In genomic region chr1:37556712-37557196, GRCh38 we compare ENCODE assay signal across 7 cellular contexts. TPM values are rescaled to one million over a fixed set of nuclear protein-coding genes. Genes with fewer than 3 reads are reported as not detected.
A peak's percentile ranks its signal among the peaks of the same experiment; 100 is the strongest.
DNase-seq lines count a peak whose midpoint lies in the region; TF ChIP-seq lines count a peak whose summit lies in the region.

DNALI1 (plus strand) TSS chr1:37556940; CDS start chr1:37556995, 55 bp downstream.

- peak within 1 kb of the TSS in 3 of 5 donors; percentile 16 to 52 (median 44) for H3K27ac ChIP-seq in adrenal gland
- H3K27ac ChIP-seq in cardiac muscle cell = no peak within 1 kb of the TSS

- intact Hi-C loops in adrenal gland (cut with DNase I) = no loop called here

- H3K4me3 ChIP-seq in GM12865 (ENCODE audit: low read depth, low read length) = no peak within 1 kb of the TSS
- H3K4me3 ChIP-seq in adrenal gland = peak within 1 kb of the TSS in 3 of 4 donors; percentile 39 to 56 (median 53)
- H3K4me3 ChIP-seq in cardiac muscle cell = peak within 1 kb of the TSS; percentile 42

- H3K4me1 ChIP-seq in adrenal gland (replicated peaks in 1 of 2) (peaks cover 23 to 26% of the 10 kb centered on the region in 2 donors), cardiac muscle cell (ENCODE audit: low read depth) (peaks cover 10% of the 10 kb centered on the region)

- DNase-seq in GM12865 (ENCODE audit: low read depth) = peak; percentile 61
- DNase-seq in NCI-H2081 treated with DMSO at 0.1 percent for 48 hours (lab: John Stamatoyannopoulos, UW) = peak; percentile 68
- peak; percentile 90 to 97 (median 95) for DNase-seq in adrenal gland
- peak; percentile 95 to 96 for DNase-seq in cardiac muscle cell (ENCODE audit: low read depth in 1 of 2, low spot score in 1 of 2)
- peak in 55 of 56 donors; percentile 10 to 88 (median 69) for DNase-seq in nucleus accumbens (lab: John Stamatoyannopoulos, UW)
- DNase-seq in SIG-M5 treated with dmso at 0.1 percent for 504 hours (lab: John Stamatoyannopoulos, UW; ENCODE audit: unreplicated experiment) = no peak
- DNase-seq in AML-193 (lab: John Stamatoyannopoulos, UW) = no peak

- peak in 1 of 2 donors; percentile 39 for TF ChIP-seq POLR2A in adrenal gland (IDR thresholded peaks at IDR 0.05)

- TF ChIP-seq CTCF in GM12865 (IDR thresholded peaks at IDR 0.05; ENCODE audit: insufficient read depth, low read depth, low read length, missing control alignments) (no peak), adrenal gland (IDR thresholded peaks at IDR 0.05) (no peak), cardiac muscle cell (IDR thresholded peaks at IDR 0.05; ENCODE audit: low read depth, low read length) (no peak)

- no peaks in the 10 kb centered on the region for H3K9me3 ChIP-seq in adrenal gland (replicated peaks in 1 of 3)
- no peaks in the 10 kb centered on the region for H3K9me3 ChIP-seq in cardiac muscle cell (ENCODE audit: low read depth)

- peaks cover 0 to 8% of the 10 kb centered on the region in 2 donors for H3K36me3 ChIP-seq in adrenal gland (replicated peaks in 1 of 2)
- no peaks in the 10 kb centered on the region for H3K36me3 ChIP-seq in cardiac muscle cell

- H3K27me3 ChIP-seq in adrenal gland = no peaks in the 10 kb centered on the region
- no peaks in the 10 kb centered on the region for H3K27me3 ChIP-seq in cardiac muscle cell

- WGBS in adrenal gland, 4 donors = 8 to 18% (median 10%) methylated on average over 23 to 31 of the region's 31 CpGs

RNA-seq across cellular contexts. Expression of gene DNALI1, which starts in this region (rescaled TPM):
- 10 to 100 TPM in 4 of 8 donors, 1 to 10 TPM in 4; 6.1 to 21.0 (median 10.8) TPM for total RNA-seq in adrenal gland
- 10 to 100 TPM; 15.3 to 41.6 (median 37.9) TPM for polyA plus RNA-seq in adrenal gland
- total RNA-seq in cardiac muscle cell = 28.7 and 43.2 TPM in 2 replicates
- 17.8 and 23.5 TPM in 2 replicates for polyA plus RNA-seq in cardiac muscle cell

Comparison
In these comparisons a context has a peak if more than half of its experiments do, and no peak if none do; other contexts are left out.
1. DNase-seq: peak in GM12865 (single experiment), NCI-H2081 treated with DMSO at 0.1 percent for 48 hours (single experiment), adrenal gland (7 of 7), cardiac muscle cell (2 of 2) and nucleus accumbens (55 of 56); none in SIG-M5 treated with dmso at 0.1 percent for 504 hours (single experiment) and AML-193 (0 of 2).